ENCODE assay signal across 8 cellular contexts in genomic region chr5:53856491-53856890, GRCh38.
"Had no signal": no experiment of that assay in that cellular context is flagged by ENCODE, and none has a peak within 500 bp of the region (broad histone marks: within the 10 kb centered on the region; RNA-seq: fewer than 3 reads in every experiment).

No MANE protein-coding gene starts in this region.

- H3K4me3 ChIP-seq: GM23248, HAP-1, K562 had no signal

- H3K27ac ChIP-seq: GM23248 had no signal

- H3K27ac Mint-ChIP-seq: HFFc6 had no signal

- H3K36me3 ChIP-seq: HAP-1 had no signal

- DNase-seq: GM23248, GOT3, H7, HFFc6, IMR-90 had no signal

- H3K4me3 Mint-ChIP-seq: HFFc6 had no signal

- ATAC-seq: HCT116, K562 had no signal

- H3K4me1 ChIP-seq: HAP-1 had no signal

- FAIRE-seq: K562 had no signal

- H2AFZ ChIP-seq: GM23248 had no signal

- H3K9me3 ChIP-seq: HAP-1 had no signal
